17 cellular contexts compared by ENCODE assay signal in the genomic region with DNA sequence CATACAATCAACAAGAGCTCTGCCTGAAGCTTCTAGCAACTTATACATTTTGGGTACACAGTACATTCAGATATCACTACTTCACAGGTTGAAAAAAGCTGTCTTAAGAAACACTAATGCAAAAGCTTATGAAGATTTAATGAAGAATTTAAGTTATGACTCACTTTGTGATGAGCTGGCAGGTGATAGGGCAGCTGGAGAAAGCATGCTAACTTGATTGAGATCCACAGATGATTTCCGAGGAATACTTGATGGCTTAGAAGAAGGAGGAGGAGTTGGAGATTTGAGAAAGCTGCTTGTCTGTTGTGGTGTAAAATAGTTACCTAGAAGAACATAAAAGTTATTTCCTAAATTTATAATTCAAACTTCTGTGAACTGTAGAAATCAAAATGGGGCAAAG. TPM values are rescaled to one million over a fixed set of nuclear protein-coding genes. Genes with fewer than 3 reads are reported as not detected.
A peak's percentile ranks its signal among the peaks of the same experiment; 100 is the strongest.
DNase-seq lines count a peak whose midpoint lies in the region; ATAC-seq and TF ChIP-seq lines count a peak whose summit lies in the region.
"Had no signal": no experiment of that assay in that cellular context is flagged by ENCODE, and none has a peak within 500 bp of the region (broad histone marks: within the 10 kb centered on the region; RNA-seq: fewer than 3 reads in every experiment).

No MANE protein-coding gene starts in this region.

- H3K27ac ChIP-seq in caudate nucleus (ENCODE audit: low read depth, low read length): no peak overlapping the region
- H3K27ac ChIP-seq: BLaER1, suprapubic skin had no signal

- H3K36me3 Mint-ChIP-seq in HFFc6 (ENCODE audit: low read depth): peaks cover 20% of the 10 kb centered on the region

- no peaks in the 10 kb centered on the region for H3K9me3 Mint-ChIP-seq in HFFc6
- H3K9me3 Mint-ChIP-seq: activated CD4-positive, alpha-beta memory T cell treated with anti-CD3 and anti-CD28 coated beads for 36 hours; activated T-helper 17 cell treated with anti-CD3 and anti-CD28 coated beads, Interleukin-2, amount 50 U/mL, for 72 hours had no signal

- peak overlapping the region; percentile 20; the same call in 1 of the 2 replicates for H3K4me3 Mint-ChIP-seq in HFFc6
- H3K4me3 Mint-ChIP-seq: activated CD4-positive, alpha-beta memory T cell treated with anti-CD3 and anti-CD28 coated beads for 36 hours; activated T-helper 17 cell treated with anti-CD3 and anti-CD28 coated beads, Interleukin-2, amount 50 U/mL, for 72 hours had no signal

- H3K27me3 Mint-ChIP-seq in HFFc6 (ENCODE audit: insufficient read depth): no peaks in the 10 kb centered on the region
- H3K27me3 Mint-ChIP-seq: activated CD4-positive, alpha-beta memory T cell treated with anti-CD3 and anti-CD28 coated beads for 36 hours; activated T-helper 17 cell treated with anti-CD3 and anti-CD28 coated beads, Interleukin-2, amount 50 U/mL, for 72 hours had no signal

- TF ChIP-seq CTCF in HFFc6 (IDR thresholded peaks at IDR 0.05): no peak

- ATAC-seq in HG02981 (IDR thresholded peaks at IDR 0.05; ENCODE audit: unreplicated experiment) (no peak), GM21423 (IDR thresholded peaks at IDR 0.05; ENCODE audit: unreplicated experiment) (no peak)
- ATAC-seq: activated T-helper 17 cell treated with anti-CD3 and anti-CD28 coated beads, Interleukin-2, amount 50 U/mL, for 72 hours had no signal

- peak overlapping the region; percentile 81 for H3K27ac Mint-ChIP-seq in HFFc6
- H3K27ac Mint-ChIP-seq: activated CD4-positive, alpha-beta memory T cell treated with anti-CD3 and anti-CD28 coated beads for 36 hours; activated T-helper 17 cell treated with anti-CD3 and anti-CD28 coated beads, Interleukin-2, amount 50 U/mL, for 72 hours had no signal

- H3K4me1 Mint-ChIP-seq in HFFc6 (ENCODE audit: low read depth): peaks cover 19% of the 10 kb centered on the region
- H3K4me1 Mint-ChIP-seq: activated T-helper 17 cell treated with anti-CD3 and anti-CD28 coated beads, Interleukin-2, amount 50 U/mL, for 72 hours had no signal

- DNase-seq in AG20443 (ENCODE audit: low spot score) (peak; percentile 15), HFFc6 (peak; percentile 37), astrocyte of the hippocampus (ENCODE audit: low read depth, low spot score) (peak; percentile 6), iris pigment epithelial cell (ENCODE audit: low read depth) (peak; percentile 88), caudate nucleus (lab: John Stamatoyannopoulos, UW) (no peak), HK-2 (ENCODE audit: unreplicated experiment) (no peak)
- DNase-seq: activated CD4-positive, alpha-beta memory T cell treated with anti-CD3 and anti-CD28 coated beads for 36 hours; aorta; foreskin melanocyte; GOT3; MG63; NCI-H187 had no signal

RNA-seq across cellular contexts. Expression of gene EXOSC8, which starts 23.3 kb away (rescaled TPM):
- total RNA-seq in HFFc6 (2021; fragmentation: NEBNext Ultra II Directional; extraction: Animal tissue kit (Norgen Biotek cat#: 25700)): 10 to 100 TPM; 23.2 to 37.8 (median 36.2) TPM

RNA-seq across cellular contexts. Expression of gene ALG5, which starts 24.7 kb away (rescaled TPM):
- 10 to 100 TPM; 31.0 to 41.9 (median 33.4) TPM for total RNA-seq in HFFc6 (2021; fragmentation: NEBNext Ultra II Directional; extraction: Animal tissue kit (Norgen Biotek cat#: 25700))

RNA-seq across cellular contexts. Expression of gene SUPT20H, which starts 35.6 kb away (rescaled TPM):
- total RNA-seq in HFFc6 (2021; fragmentation: NEBNext Ultra II Directional; extraction: Animal tissue kit (Norgen Biotek cat#: 25700)): 10 to 100 TPM; 46.5 to 55.4 (median 50.2) TPM

Comparison
In these comparisons a context has a peak if more than half of its experiments do, and no peak if none do; other contexts are left out.
1. DNase-seq: peak in AG20443 (single experiment), HFFc6 (single experiment), astrocyte of the hippocampus (single experiment) and iris pigment epithelial cell (single experiment); none in caudate nucleus (0 of 61) and HK-2 (single experiment).